10 cellular contexts compared by ENCODE assay signal in genomic region chr5:179313849-179314521, GRCh38. TPM values are rescaled to one million over a fixed set of nuclear protein-coding genes. Genes with fewer than 3 reads are reported as not detected.
DNase-seq lines count a peak whose midpoint lies in the region; ATAC-seq, FAIRE-seq and TF ChIP-seq lines count a peak whose summit lies in the region.
"Had no signal": no experiment of that assay in that cellular context is flagged by ENCODE, and none has a peak within 500 bp of the region (broad histone marks: within the 10 kb centered on the region; RNA-seq: fewer than 3 reads in every experiment).

No MANE protein-coding gene starts in this region.

- no peak overlapping the region for H2AK5ac ChIP-seq in trophoblast cell (ENCODE audit: low read length)

- H3K27ac ChIP-seq in ovary, result peak overlapping the region; percentile 26 to 77
- no peak overlapping the region for H3K27ac ChIP-seq in trophoblast cell (ENCODE audit: low read depth, low read length)
- H3K27ac ChIP-seq in foreskin keratinocyte, result no peak overlapping the region

- peak; percentile 93 for DNase-seq in AG20443 (ENCODE audit: low spot score)
- peak; percentile 58 for DNase-seq in RPMI7951 (ENCODE audit: low read depth)
- peak; percentile 37 to 69 for DNase-seq in frontal cortex (ENCODE audit: low spot score in 2 of 2)
- DNase-seq in ovary, result peak; percentile 92 to 96 (median 93)
- no peak for DNase-seq in dermis blood vessel endothelial cell
- DNase-seq in trophoblast cell, result no peak
- no peak for DNase-seq in foreskin keratinocyte

- no peaks in the 10 kb centered on the region for H3K79me2 ChIP-seq in trophoblast cell (ENCODE audit: control insufficient read depth, insufficient read depth, low read length, poor library complexity)

- 29 to 33% (median 33%) methylated on average over 29 to 31 of the region's 31 CpGs for WGBS in ovary, 3 donors
- WGBS in trophoblast cell (ENCODE audit: extremely low coverage, insufficient coverage, insufficient read length), result no CpG with 5 or more reads among the region's 31 CpGs

- H3K4me3 ChIP-seq in ovary (no peak overlapping the region), trophoblast cell (ENCODE audit: low read depth, low read length) (no peak overlapping the region)

- H3K23ac ChIP-seq in trophoblast cell (ENCODE audit: low read length), result no peak overlapping the region

- intact Hi-C loops in ovary (cut with DNase I), result no loop called here

- no peak overlapping the region for H4K12ac ChIP-seq in trophoblast cell (ENCODE audit: low read depth, low read length)

- TF ChIP-seq EP300 in ovary (IDR thresholded peaks at IDR 0.05), result no peak

- H3K4me2 ChIP-seq in trophoblast cell (ENCODE audit: low read length), result no peak overlapping the region

- H2BK120ac ChIP-seq in trophoblast cell (ENCODE audit: insufficient read depth, low read length, poor library complexity), result no peak overlapping the region

- H3K27me3 ChIP-seq in ovary, result no peaks in the 10 kb centered on the region
- no peaks in the 10 kb centered on the region for H3K27me3 ChIP-seq in trophoblast cell (ENCODE audit: insufficient read depth, low read length)
- no peaks in the 10 kb centered on the region for H3K27me3 ChIP-seq in foreskin keratinocyte

- no peak for TF ChIP-seq CTCF in ovary (IDR thresholded peaks at IDR 0.05)
- no peak for TF ChIP-seq CTCF in foreskin keratinocyte (conservative IDR thresholded peaks at IDR 0.05)

- H2BK12ac ChIP-seq in trophoblast cell (ENCODE audit: low read length), result no peak overlapping the region

- no peak overlapping the region for H3K9ac ChIP-seq in trophoblast cell (ENCODE audit: low read length)

- no peak for TF ChIP-seq POLR2A in ovary (IDR thresholded peaks at IDR 0.05)

- no peak overlapping the region for H3K4ac ChIP-seq in trophoblast cell (ENCODE audit: low read depth, low read length)

- ATAC-seq in foreskin keratinocyte (no peak), HG03196 (IDR thresholded peaks at IDR 0.05; ENCODE audit: unreplicated experiment) (no peak)

- H3K14ac ChIP-seq in trophoblast cell (ENCODE audit: low read length), result no peak overlapping the region

- no peak overlapping the region for H2AFZ ChIP-seq in trophoblast cell (ENCODE audit: insufficient read depth, low read length, poor library complexity)

- no peaks in the 10 kb centered on the region for H3K9me3 ChIP-seq in ovary
- peaks cover 10% of the 10 kb centered on the region for H3K9me3 ChIP-seq in trophoblast cell (ENCODE audit: insufficient read depth, low read depth, low read length)
- H3K9me3 ChIP-seq: Caco-2 had no signal

- FAIRE-seq in frontal cortex (lab: Jason Lieb, UNC), result no peak

- H3K79me1 ChIP-seq in trophoblast cell (ENCODE audit: low read length), result no peaks in the 10 kb centered on the region

- H3K4me1 ChIP-seq in ovary (ENCODE audit: insufficient read depth), result peaks cover 4% of the 10 kb centered on the region
- peaks cover 5 to 6% of the 10 kb centered on the region in 2 experiments for H3K4me1 ChIP-seq in trophoblast cell (ENCODE audit: control insufficient read depth in 1 of 2, insufficient read depth in 2 of 2, low read length in 2 of 2)
- H3K4me1 ChIP-seq in foreskin keratinocyte, result no peaks in the 10 kb centered on the region
- H3K4me1 ChIP-seq: Caco-2 had no signal

- H4K91ac ChIP-seq in trophoblast cell (ENCODE audit: low read depth, low read length), result no peak overlapping the region

- H2BK5ac ChIP-seq in trophoblast cell (ENCODE audit: low read depth, low read length, poor library complexity), result no peak overlapping the region

- H3K36me3 ChIP-seq in ovary (no peaks in the 10 kb centered on the region), trophoblast cell (ENCODE audit: control insufficient read depth in 1 of 2, insufficient read depth in 2 of 2, low read length in 2 of 2) (peaks cover 0 to 2% of the 10 kb centered on the region in 2 experiments)

- H4K8ac ChIP-seq in trophoblast cell (ENCODE audit: low read depth, low read length), result no peak overlapping the region

- H3K18ac ChIP-seq in trophoblast cell (ENCODE audit: low read length), result no peak overlapping the region

RNA-seq across cellular contexts. Expression of gene ADAMTS2, which starts 31.3 kb away (rescaled TPM):
- 0.49 and 0.60 TPM in 2 replicates for total RNA-seq in RPMI7951 (2014; rRNA removed; shearing (Covaris generic))
- 3.3 TPM for total RNA-seq in frontal cortex
- total RNA-seq in ovary, result 10 to 100 TPM in 5 of 7 donors, 1 to 10 TPM in 2; 7.9 to 31.8 (median 11.5) TPM
- 10 to 100 TPM in 1 of 2 donors, 1 to 10 TPM in 1; 9.6 to 26.7 TPM for polyA plus RNA-seq in ovary
- total RNA-seq in dermis blood vessel endothelial cell, result 0.42 and 2.4 TPM in 2 replicates
- 26.0 and 27.6 TPM in 2 replicates for polyA plus RNA-seq in trophoblast cell (2013)
- total RNA-seq in foreskin keratinocyte, result not detected in 2 replicates
- polyA plus RNA-seq in foreskin keratinocyte, result not detected in 2 replicates
- total RNA-seq: OCI-LY7 had no signal

Comparison
In these comparisons a context has a peak if more than half of its experiments do, and no peak if none do; other contexts are left out.
1. DNase-seq: peak in AG20443 (single experiment), RPMI7951 (single experiment), frontal cortex (2 of 2) and ovary (5 of 5); none in dermis blood vessel endothelial cell (single experiment), trophoblast cell (0 of 2) and foreskin keratinocyte (0 of 2).
2. H3K27ac ChIP-seq: peak in ovary (2 of 2); none in trophoblast cell (single experiment) and foreskin keratinocyte (single experiment).